ENCODE assay signal across 29 cellular contexts in genomic region chr5:139885172-139885856, GRCh38.
"Had no signal": no experiment of that assay in that cellular context is flagged by ENCODE, and none has a peak within 500 bp of the region (broad histone marks: within the 10 kb centered on the region; RNA-seq: fewer than 3 reads in every experiment).

No MANE protein-coding gene starts in this region.

- ATAC-seq: activated CD8-positive, alpha-beta T cell treated with anti-CD3 and anti-CD28 coated beads, Interleukin-2, amount 10 ng/mL, durations not matched to agents 7 days and 5 days; PC-3 had no signal

- H3K36me3 ChIP-seq: MG63, Peyer's patch, SJSA1 had no signal

- H3K27ac ChIP-seq: Peyer's patch, SJSA1 had no signal

- H3K4me3 ChIP-seq: MG63, Peyer's patch, SJSA1 had no signal

- H3K4me1 Mint-ChIP-seq: activated naive CD4-positive, alpha-beta T cell treated with anti-CD3 and anti-CD28 coated beads, Interleukin-2, amount 50 U/mL, for 24 hours had no signal

- H3K9me3 ChIP-seq: MG63, Peyer's patch, SJSA1, SK-N-SH had no signal

- H3K9me3 Mint-ChIP-seq: activated CD4-positive, alpha-beta T cell treated with anti-CD3 and anti-CD28 coated beads, Interleukin-2, amount 10 ng/mL, durations not matched to agents 7 days and 5 days; activated naive CD4-positive, alpha-beta T cell treated with anti-CD3 and anti-CD28 coated beads, Interleukin-2, amount 50 U/mL, for 24 hours; activated naive CD8-positive, alpha-beta T cell treated with anti-CD3 and anti-CD28 coated beads, Interleukin-2, amount 10 ng/mL, durations not matched to agents 7 days and 5 days; activated T-cell treated with anti-CD3 and anti-CD28 coated beads, Interleukin-2, amount 50 U/mL, for 24 hours; activated T-helper 2 cell treated with anti-CD3 and anti-CD28 coated beads, Interferon-gamma antibody, Interleukin-2, Interleukin-4, amounts not matched to agents 10 μg/mL and 5 μg/mL and 100 μg/mL, durations not matched to agents 14 hours and 24 hours and 36 hours; T-helper 1 cell treated with Interleukin-12 subunit alpha and Interleukin-12 subunit beta and Interleukin-4 antibody, amounts not matched to agents 30 μg/mL and 1 μg/mL, for 36 hours; T-helper 2 cell treated with Interferon-gamma antibody and Interleukin-4, amounts not matched to agents 5 μg/mL and 100 μg/mL, for 36 hours had no signal

- H3K4me1 ChIP-seq: Peyer's patch, SJSA1 had no signal

- H3K27me3 ChIP-seq: MG63, Peyer's patch had no signal

- H3K27ac Mint-ChIP-seq: activated CD4-positive, alpha-beta T cell treated with anti-CD3 and anti-CD28 coated beads, Interleukin-2, amount 10 ng/mL, durations not matched to agents 7 days and 5 days; activated CD8-positive, alpha-beta T cell treated with anti-CD3 and anti-CD28 coated beads, Interleukin-2, amount 10 ng/mL, durations not matched to agents 7 days and 5 days; activated naive CD4-positive, alpha-beta T cell treated with anti-CD3 and anti-CD28 coated beads, Interleukin-2, amount 50 U/mL, for 24 hours; activated naive CD8-positive, alpha-beta T cell treated with anti-CD3 and anti-CD28 coated beads, Interleukin-2, amount 10 ng/mL, durations not matched to agents 7 days and 5 days; activated T-cell treated with anti-CD3 and anti-CD28 coated beads, Interleukin-2, amount 50 U/mL, for 24 hours; activated T-helper 2 cell treated with anti-CD3 and anti-CD28 coated beads, Interferon-gamma antibody, Interleukin-2, Interleukin-4, amounts not matched to agents 10 μg/mL and 5 μg/mL and 100 μg/mL, durations not matched to agents 14 hours and 24 hours and 36 hours; T-helper 1 cell treated with Interleukin-12 subunit alpha and Interleukin-12 subunit beta and Interleukin-4 antibody, amounts not matched to agents 30 μg/mL and 1 μg/mL, for 36 hours; T-helper 2 cell treated with Interferon-gamma antibody and Interleukin-4, amounts not matched to agents 5 μg/mL and 100 μg/mL, for 36 hours had no signal

- DNase-seq: activated CD4-positive, alpha-beta T cell treated with anti-CD3 and anti-CD28 coated beads, Interleukin-2, amount 10 ng/mL, durations not matched to agents 7 days and 5 days; activated CD4-positive, alpha-beta T cell treated with anti-CD3 and anti-CD28 coated beads, Interleukin-2, amount 50 U/mL, for 48 hours; activated CD8-positive, alpha-beta T cell treated with anti-CD3 and anti-CD28 coated beads, Interleukin-2, amount 10 ng/mL, durations not matched to agents 7 days and 5 days; activated gamma-delta T cell; activated naive CD4-positive, alpha-beta T cell treated with Interleukin-2 at 50 U/mL for 16 hours; activated naive CD8-positive, alpha-beta T cell treated with anti-CD3 and anti-CD28 coated beads, Interleukin-2, amount 10 ng/mL, durations not matched to agents 7 days and 5 days; activated T-cell treated with anti-CD3 and anti-CD28 coated beads, Interleukin-2, amount 50 U/mL, for 24 hours; central memory CD4-positive, alpha-beta T cell; Karpas-422; MG63; NCI-H1092; NCI-H1436 treated with DMSO at 0.1 percent for 48 hours; NCI-H1694 treated with DMSO at 0.1 percent for 48 hours; NCI-H2029; NCI-H2171; NCI-H510A; NCI-H748 treated with DMSO at 0.1 percent for 48 hours; NK-92 treated with Interleukin-12 subunit alpha and Interleukin-12 subunit beta, amount 100 ng/mL, for 24 hours; PC-3; Peyer's patch; RPMI8226; SHP77 treated with DMSO at 0.1 percent for 48 hours; SK-N-SH had no signal

- H3K36me3 Mint-ChIP-seq: activated naive CD4-positive, alpha-beta T cell treated with anti-CD3 and anti-CD28 coated beads, Interleukin-2, amount 50 U/mL, for 24 hours; activated naive CD8-positive, alpha-beta T cell treated with anti-CD3 and anti-CD28 coated beads, Interleukin-2, amount 10 ng/mL, durations not matched to agents 7 days and 5 days had no signal

- H3K4me3 Mint-ChIP-seq: activated CD4-positive, alpha-beta T cell treated with anti-CD3 and anti-CD28 coated beads, Interleukin-2, amount 10 ng/mL, durations not matched to agents 7 days and 5 days; activated CD8-positive, alpha-beta T cell treated with anti-CD3 and anti-CD28 coated beads, Interleukin-2, amount 10 ng/mL, durations not matched to agents 7 days and 5 days; activated naive CD4-positive, alpha-beta T cell treated with anti-CD3 and anti-CD28 coated beads, Interleukin-2, amount 50 U/mL, for 24 hours; activated naive CD8-positive, alpha-beta T cell treated with anti-CD3 and anti-CD28 coated beads, Interleukin-2, amount 10 ng/mL, durations not matched to agents 7 days and 5 days; activated T-cell treated with anti-CD3 and anti-CD28 coated beads, Interleukin-2, amount 50 U/mL, for 24 hours; brain; T-helper 1 cell treated with Interleukin-12 subunit alpha and Interleukin-12 subunit beta and Interleukin-4 antibody, amounts not matched to agents 30 μg/mL and 1 μg/mL, for 36 hours; T-helper 2 cell treated with Interferon-gamma antibody and Interleukin-4, amounts not matched to agents 5 μg/mL and 100 μg/mL, for 36 hours had no signal
